Comparison of ENCODE assay signal across 1 cellular context in genomic region chr19:35745328-35746086, GRCh38.
A peak's percentile ranks its signal among the peaks of the same experiment; 100 is the strongest.
TF ChIP-seq lines count a peak whose summit lies in the region.

TSS of gene PSENEN (plus strand) at chr19:35745651. CDS start at chr19:35745931, 280 bp downstream.
TSS of gene U2AF1L4 (minus strand) at chr19:35745418. CDS start at chr19:35745391, 27 bp downstream.

TF ChIP-seq in K562, 482 proteins besides CTCF, POLR2A, EP300 and RAD21 (continued from another document and continues in another):
- TF ChIP-seq ZBTB40 (IDR thresholded peaks at IDR 0.05) (peak; percentile 92), ZBTB40 (CRISPR knock-in tag; IDR thresholded peaks at IDR 0.05) (no peak), EP400 (IDR thresholded peaks at IDR 0.05) (peak; percentile 24; the same call in 1 of the 2 replicates), CUX1 (CRISPR knock-in tag; IDR thresholded peaks at IDR 0.05) (no peak), IRF1 (CRISPR knock-in tag; IDR thresholded peaks at IDR 0.05; ENCODE audit: borderline replicate concordance) (0 out of 2 replicates have a peak, but pooled peaks have one; percentile 43), BCOR (IDR thresholded peaks at IDR 0.05) (no peak), NR2C2 (CRISPR knock-in tag; IDR thresholded peaks at IDR 0.05) (no peak), NR2C2 (tag; IDR thresholded peaks at IDR 0.05) (peak; percentile 93), PATZ1 (CRISPR knock-in tag; IDR thresholded peaks at IDR 0.05; ENCODE audit: borderline replicate concordance) (no peak), ZNF445 (CRISPR knock-in tag; IDR thresholded peaks at IDR 0.05; ENCODE audit: low read depth) (no peak), ETV6 (IDR thresholded peaks at IDR 0.05; ENCODE audit: borderline replicate concordance in 1 of 2, low read depth in 2 of 2, low read length in 1 of 2) (no peak), ETV6 (CRISPR knock-in tag; IDR thresholded peaks at IDR 0.05; ENCODE audit: borderline replicate concordance) (no peak), ZBTB12 (CRISPR knock-in tag; IDR thresholded peaks at IDR 0.05) (peak; percentile 81), PRMT5 (CRISPR knock-in tag; IDR thresholded peaks at IDR 0.05) (peak; percentile 32; the same call in 1 of the 2 replicates), SIN3A (IDR thresholded peaks at IDR 0.05; ENCODE audit: borderline replicate concordance in 2 of 2, control insufficient read depth in 1 of 2, low read depth in 2 of 2, low read length in 2 of 2) (peak; percentile 87 to 88; a peak in 3 of 4 replicates), PHB2 (IDR thresholded peaks at IDR 0.05; ENCODE audit: low read depth) (no peak), ZNF639 (CRISPR knock-in tag; conservative IDR thresholded peaks at IDR 0.05 in 1 of 2, IDR thresholded peaks at IDR 0.05 in 1 of 2) (peak in 1 of 2 experiments; percentile 2; a peak in 1 of 4 replicates), ATF4 (CRISPR knock-in tag; IDR thresholded peaks at IDR 0.05) (0 out of 2 replicates have a peak, but pooled peaks have one; percentile 32), MXI1 (IDR thresholded peaks at IDR 0.05; ENCODE audit: low read depth, low read length) (0 out of 2 replicates have a peak, but pooled peaks have one; percentile 51), FOXK1 (CRISPR knock-in tag; IDR thresholded peaks at IDR 0.05; ENCODE audit: borderline replicate concordance) (0 out of 2 replicates have a peak, but pooled peaks have one; percentile 24), ZNF76 (CRISPR knock-in tag; IDR thresholded peaks at IDR 0.05; ENCODE audit: borderline replicate concordance) (no peak), SPI1 (IDR thresholded peaks at IDR 0.05; ENCODE audit: borderline replicate concordance, low read depth, low read length) (peak; percentile 46; the same call in 1 of the 2 replicates), CREB1 (IDR thresholded peaks at IDR 0.05) (peak; percentile 78), CREB1 (CRISPR knock-in tag; IDR thresholded peaks at IDR 0.05) (peak; percentile 91), GTF2E2 (tag; IDR thresholded peaks at IDR 0.05) (0 out of 2 replicates have a peak, but pooled peaks have one; percentile 21), ZFX (CRISPR knock-in tag; IDR thresholded peaks at IDR 0.05) (0 out of 2 replicates have a peak, but pooled peaks have one; percentile 12), CHD2 (IDR thresholded peaks at IDR 0.05; ENCODE audit: low read depth, low read length) (peak; percentile 28; the same call in 1 of the 2 replicates), CEBPG (CRISPR knock-in tag; IDR thresholded peaks at IDR 0.05) (peak; percentile 52; the same call in 1 of the 2 replicates), CEBPG (tag; conservative IDR thresholded peaks at IDR 0.05 in 1 of 2, IDR thresholded peaks at IDR 0.05 in 1 of 2) (peak; percentile 51 to 87), TBP (optimal IDR thresholded peaks at IDR 0.05; ENCODE audit: low read depth, low read length) (peak; percentile 59), MAZ (CRISPR knock-in tag; conservative IDR thresholded peaks at IDR 0.05 in 1 of 2, IDR thresholded peaks at IDR 0.05 in 1 of 2) (peak in 1 of 2 experiments; percentile 73; a peak in 1 of 4 replicates), RNF219 (CRISPR knock-in tag; IDR thresholded peaks at IDR 0.05) (no peak), ZNF780A (CRISPR knock-in tag; IDR thresholded peaks at IDR 0.05) (no peak)
